Comparison of ENCODE assay signal across 15 cellular contexts in genomic region chr15:63595688-63596087, GRCh38. TPM values are rescaled to one million over a fixed set of nuclear protein-coding genes. Genes with fewer than 3 reads are reported as not detected.
DNase-seq lines count a peak whose midpoint lies in the region; ATAC-seq, FAIRE-seq and TF ChIP-seq lines count a peak whose summit lies in the region.
"Had no signal": no experiment of that assay in that cellular context is flagged by ENCODE, and none has a peak within 500 bp of the region (broad histone marks: within the 10 kb centered on the region; RNA-seq: fewer than 3 reads in every experiment).

No MANE protein-coding gene starts in this region.

- no peak overlapping the region for H2AFZ ChIP-seq in OCI-LY7 (ENCODE audit: low read length)

- no peaks in the 10 kb centered on the region for H3K9me2 ChIP-seq in OCI-LY7 (ENCODE audit: insufficient read depth, low read length)

- no peaks in the 10 kb centered on the region for H3K9me3 Mint-ChIP-seq in activated T-cell treated with anti-CD3 and anti-CD28 coated beads, Interleukin-2, amount 50 U/mL, for 24 hours
- H3K9me3 Mint-ChIP-seq: activated naive CD4-positive, alpha-beta T cell treated with anti-CD3 and anti-CD28 coated beads, Interleukin-2, amount 50 U/mL, for 24 hours had no signal

- peaks cover 82% of the 10 kb centered on the region for H3K4me1 Mint-ChIP-seq in activated T-cell treated with anti-CD3 and anti-CD28 coated beads, Interleukin-2, amount 50 U/mL, for 24 hours (ENCODE audit: low read depth)

- no peaks in the 10 kb centered on the region for H3K27me3 Mint-ChIP-seq in activated T-cell treated with anti-CD3 and anti-CD28 coated beads, Interleukin-2, amount 50 U/mL, for 24 hours
- H3K27me3 Mint-ChIP-seq: activated naive CD4-positive, alpha-beta T cell treated with anti-CD3 and anti-CD28 coated beads, Interleukin-2, amount 50 U/mL, for 24 hours had no signal

- no peak for FAIRE-seq in pancreas (lab: Jason Lieb, UNC)

- no TSS peak for BruUV-seq in OCI-LY7 (replicated peaks; lab: Mats Ljungman, UMichigan)

- no peak for TF ChIP-seq EP300 in suprapubic skin (IDR thresholded peaks at IDR 0.05)

- H3K27me3 ChIP-seq in muscle layer of duodenum (ENCODE audit: low read depth, low read length) (no peaks in the 10 kb centered on the region), suprapubic skin (no peaks in the 10 kb centered on the region), pancreas (no peaks in the 10 kb centered on the region)

- H3K36me3 ChIP-seq in OCI-LY7 (ENCODE audit: insufficient read depth, low read length) = peaks cover 36% of the 10 kb centered on the region
- H3K36me3 ChIP-seq in muscle layer of duodenum (ENCODE audit: control insufficient read depth in 1 of 2, insufficient read depth in 2 of 2, low read length in 2 of 2) = peaks cover 19 to 21% of the 10 kb centered on the region in 2 donors
- peaks cover 36% of the 10 kb centered on the region for H3K36me3 ChIP-seq in suprapubic skin
- peaks cover 0 to 20% (median 9%) of the 10 kb centered on the region in 3 donors for H3K36me3 ChIP-seq in pancreas

- no peaks in the 10 kb centered on the region for H3K79me2 ChIP-seq in OCI-LY7 (ENCODE audit: insufficient read depth, low read depth, low read length)

- no peak for DNase-seq in activated T-cell treated with anti-CD3 and anti-CD28 coated beads, Interleukin-2, amount 50 U/mL, for 24 hours
- no peak for DNase-seq in activated T-cell treated with anti-CD3 and anti-CD28 coated beads, Interleukin-2, amount 50 U/mL, for 1 hour
- DNase-seq in OCI-LY7 (ENCODE audit: low spot score) (peak; percentile 19), suprapubic skin (ENCODE audit: low spot score in 2 of 2) (no peak), C1 segment of cervical spinal cord (lab: John Stamatoyannopoulos, UW) (no peak), NCI-H82 (lab: John Stamatoyannopoulos, UW) (no peak), pancreas (no peak)
- DNase-seq: cerebellar nuclear complex, hippocampal formation, NCI-H1930, NCI-H526 had no signal

- POLR2A ChIA-PET in OCI-LY7 (lab: Charles Lee) = interaction anchor here (1.0 to 1.5 kb wide), 2 partner anchors 11 to 89 kb away, joined by 3 to 4 read pairs; no protein-coding TSS in a partner anchor

- no peaks in the 10 kb centered on the region for H4K20me1 ChIP-seq in OCI-LY7 (ENCODE audit: insufficient read depth, low read length)

- CTCF ChIA-PET in OCI-LY7 (lab: Charles Lee; ENCODE audit: unreplicated experiment) = no interaction called here

- TF ChIP-seq POLR2A in suprapubic skin (IDR thresholded peaks at IDR 0.05) = no peak

- TF ChIP-seq CTCF in OCI-LY7 (conservative IDR thresholded peaks at IDR 0.05; ENCODE audit: low read length) (no peak), suprapubic skin (IDR thresholded peaks at IDR 0.05) (no peak), pancreas (IDR thresholded peaks at IDR 0.05) (no peak)

- no peak overlapping the region for H3K4me3 Mint-ChIP-seq in activated T-cell treated with anti-CD3 and anti-CD28 coated beads, Interleukin-2, amount 50 U/mL, for 24 hours
- H3K4me3 Mint-ChIP-seq: activated naive CD4-positive, alpha-beta T cell treated with anti-CD3 and anti-CD28 coated beads, Interleukin-2, amount 50 U/mL, for 24 hours had no signal

- H3K9me3 ChIP-seq in OCI-LY7 (ENCODE audit: low read length) (no peaks in the 10 kb centered on the region), muscle layer of duodenum (ENCODE audit: control insufficient read depth in 1 of 2, low read length in 2 of 2) (no peaks in the 10 kb centered on the region), suprapubic skin (no peaks in the 10 kb centered on the region), pancreas (no peaks in the 10 kb centered on the region)

- peaks cover 36% of the 10 kb centered on the region for H3K4me1 ChIP-seq in OCI-LY7 (ENCODE audit: insufficient read depth, low read length, poor library complexity, severe bottlenecking)
- H3K4me1 ChIP-seq in muscle layer of duodenum (ENCODE audit: control insufficient read depth in 1 of 2, insufficient read depth in 2 of 2, low read length in 2 of 2) = peaks cover 14 to 19% of the 10 kb centered on the region in 2 donors
- H3K4me1 ChIP-seq in suprapubic skin = peaks cover 55% of the 10 kb centered on the region
- H3K4me1 ChIP-seq in pancreas = peaks cover 0 to 10% (median 4%) of the 10 kb centered on the region in 3 donors

- ATAC-seq in pancreas = no peak
- ATAC-seq: HCT116 had no signal

- peak overlapping the region; percentile 71 for H3K27ac Mint-ChIP-seq in activated T-cell treated with anti-CD3 and anti-CD28 coated beads, Interleukin-2, amount 50 U/mL, for 24 hours

- 78% methylated on average over 1 of the region's 1 CpG for WGBS in suprapubic skin
- 83 to 96% methylated on average over 1 of the region's 1 CpG for WGBS in pancreas, 2 donors

- no peak overlapping the region; the same call in 1 of the 2 replicates for H3K4me2 ChIP-seq in OCI-LY7 (ENCODE audit: low read length)
- H3K4me2 ChIP-seq: smooth muscle cell had no signal

- H3K36me3 Mint-ChIP-seq in activated T-cell treated with anti-CD3 and anti-CD28 coated beads, Interleukin-2, amount 50 U/mL, for 24 hours (ENCODE audit: low read depth) = peaks cover 52% of the 10 kb centered on the region

- intact Hi-C loops in OCI-LY7 (cut with micrococcal nuclease; ENCODE audit: unreplicated experiment) (loop anchor here (5.0 kb wide), 1 partner anchor 88 kb away; no protein-coding TSS in a partner anchor), pancreas (cut with DNase I) (loop anchor here in 2 of 3 donors (5.0 to 10.0 kb wide), 3 partner anchors 101 to 128 kb away; no protein-coding TSS in a partner anchor)

- H3K4me3 ChIP-seq in OCI-LY7 (ENCODE audit: low read depth, low read length, poor library complexity, severe bottlenecking) (no peak overlapping the region), muscle layer of duodenum (ENCODE audit: low read depth in 1 of 2, low read length in 2 of 2) (no peak overlapping the region), suprapubic skin (no peak overlapping the region), pancreas (no peak overlapping the region)
- H3K4me3 ChIP-seq: smooth muscle cell had no signal

- H3K27ac ChIP-seq in OCI-LY7 (ENCODE audit: low read depth, low read length, poor library complexity, severe bottlenecking) (no peak overlapping the region), muscle layer of duodenum (ENCODE audit: low read length) (peak overlapping the region; percentile 71), suprapubic skin (peak overlapping the region; percentile 84), pancreas (no peak overlapping the region)

RNA-seq across cellular contexts. Expression of gene FBXL22, which starts 1.5 kb away (rescaled TPM):
- 0.19 and 0.62 TPM in 2 replicates for total RNA-seq in OCI-LY7 (2014; rRNA removed; shearing (Covaris generic))
- total RNA-seq in OCI-LY7 (2022) (0.37 TPM in 1 of 2 replicates, not detected in the other), suprapubic skin (1 to 10 TPM in 3 of 4 donors, not detected in 1; 1.5 to 2.2 (median 1.5) TPM), pancreas (1 to 10 TPM in 2 of 6 donors, under 1 TPM in 4; 0.28 to 2.1 (median 0.66) TPM)
- polyA plus RNA-seq in pancreas = under 1 TPM; 0.87 to 0.94 TPM
- total RNA-seq: smooth muscle cell had no signal

Comparison
In these comparisons a context has a peak if more than half of its experiments do, and no peak if none do; other contexts are left out.
1. H3K27ac ChIP-seq: peak in muscle layer of duodenum (single experiment) and suprapubic skin (single experiment); none in OCI-LY7 (single experiment) and pancreas (0 of 4).